ENCODE assay signal across 15 cellular contexts in genomic region chr11:5247479-5248192, GRCh38. TPM values are rescaled to one million over a fixed set of nuclear protein-coding genes. Genes with fewer than 3 reads are reported as not detected.
DNase-seq lines count a peak whose midpoint lies in the region; ATAC-seq, FAIRE-seq and TF ChIP-seq lines count a peak whose summit lies in the region.
"Had no signal": no experiment of that assay in that cellular context is flagged by ENCODE, and none has a peak within 500 bp of the region (broad histone marks: within the 10 kb centered on the region; RNA-seq: fewer than 3 reads in every experiment).

No MANE protein-coding gene starts in this region.

- H3K4me1 Mint-ChIP-seq in neural progenitor cell: peaks cover 6% of the 10 kb centered on the region
- H3K4me1 Mint-ChIP-seq: H9 had no signal

- no peaks in the 10 kb centered on the region for H3K36me3 Mint-ChIP-seq in neural progenitor cell

- no peak for FAIRE-seq in RCC 7860 (lab: Jason Lieb, UNC)
- FAIRE-seq: HepG2, HTR-8/SVneo had no signal

- H3K36me3 ChIP-seq in mammary epithelial cell (ENCODE audit: insufficient read depth, low read length) (no peaks in the 10 kb centered on the region), breast epithelium (no peaks in the 10 kb centered on the region), neural progenitor cell (no peaks in the 10 kb centered on the region)
- H3K36me3 ChIP-seq: BLaER1 had no signal

- CTCF ChIA-PET in mammary epithelial cell (lab: Charles Lee; ENCODE audit: low non-redundant PET): no interaction called here

- ATAC-seq in foreskin keratinocyte (peak; percentile 26), GM19463 (IDR thresholded peaks at IDR 0.05; ENCODE audit: unreplicated experiment) (no peak)
- ATAC-seq: HepG2 had no signal

- H3K4me3 Mint-ChIP-seq in neural progenitor cell: no peak overlapping the region
- H3K4me3 Mint-ChIP-seq: H9 had no signal

- TF ChIP-seq CTCF in mammary epithelial cell (conservative IDR thresholded peaks at IDR 0.05 in 1 of 2, IDR thresholded peaks at IDR 0.05 in 1 of 2; ENCODE audit: extremely low read depth in 1 of 2, insufficient read depth in 1 of 2, low read depth in 1 of 2, low read length in 2 of 2) (no peak), breast epithelium (IDR thresholded peaks at IDR 0.05) (no peak), foreskin keratinocyte (conservative IDR thresholded peaks at IDR 0.05) (no peak), neural progenitor cell (IDR thresholded peaks at IDR 0.05) (no peak)

- H3K79me2 ChIP-seq in mammary epithelial cell (ENCODE audit: insufficient read depth, low read length) (no peaks in the 10 kb centered on the region), neural progenitor cell (ENCODE audit: low read depth) (no peaks in the 10 kb centered on the region)

- no peak overlapping the region for H3K4me2 ChIP-seq in mammary epithelial cell (ENCODE audit: insufficient read depth, low read depth, low read length)
- H3K4me2 ChIP-seq in neural progenitor cell: no peak overlapping the region
- H3K4me2 ChIP-seq: BLaER1 had no signal

- H3K9me3 ChIP-seq in mammary epithelial cell (replicated peaks; ENCODE audit: insufficient read depth, low read length) (no peaks in the 10 kb centered on the region), breast epithelium (no peaks in the 10 kb centered on the region), neural progenitor cell (ENCODE audit: low read depth) (no peaks in the 10 kb centered on the region)
- H3K9me3 ChIP-seq: BLaER1 had no signal

- WGBS in mammary epithelial cell (ENCODE audit: low coverage, missing lambda C conversion rate): 90% methylated on average over 3 of the region's 3 CpGs

- BruUV-seq in mammary epithelial cell (replicated peaks; lab: Mats Ljungman, UMichigan): no TSS peak

- no peaks in the 10 kb centered on the region for H3K9me3 Mint-ChIP-seq in neural progenitor cell
- H3K9me3 Mint-ChIP-seq: H9 had no signal

- intact Hi-C loops in mammary epithelial cell (cut with micrococcal nuclease) (no loop called here), breast epithelium (cut with DNase I; ENCODE audit: low total_unique reads) (no loop called here)

- H2AFZ ChIP-seq in mammary epithelial cell (ENCODE audit: low read depth, low read length) (peak overlapping the region; percentile 37), neural progenitor cell (replicated peaks) (no peak overlapping the region)

- H3K27me3 Mint-ChIP-seq in neural progenitor cell (ENCODE audit: insufficient read depth, low read depth): no peaks in the 10 kb centered on the region

- no peaks in the 10 kb centered on the region for H4K20me1 ChIP-seq in mammary epithelial cell (ENCODE audit: insufficient read depth, low read length)
- no peaks in the 10 kb centered on the region for H4K20me1 ChIP-seq in neural progenitor cell (ENCODE audit: low read depth)
- H4K20me1 ChIP-seq: BLaER1 had no signal

- dilution Hi-C loops in mammary epithelial cell (cut with HindIII; ENCODE audit: low sequenced_read_pairs): no loop called here

- H3K9ac ChIP-seq in mammary epithelial cell (ENCODE audit: insufficient read depth, low read length) (no peak overlapping the region), neural progenitor cell (no peak overlapping the region)
- H3K9ac ChIP-seq: BLaER1 had no signal

- no peak for TF ChIP-seq POLR2A in breast epithelium (IDR thresholded peaks at IDR 0.05)

- DNase-seq in mammary epithelial cell (no peak), breast epithelium (ENCODE audit: low spot score in 2 of 2) (no peak), amniotic epithelial cell (ENCODE audit: low read depth) (peak; percentile 33), foreskin keratinocyte (no peak), neural progenitor cell (ENCODE audit: low spot score) (no peak), RCC 7860 (ENCODE audit: low spot score) (no peak)
- DNase-seq: 8988T, AML-193, DMS53, GOT3, H9 had no signal

- H3K4me1 ChIP-seq in mammary epithelial cell (ENCODE audit: insufficient read depth, low read length): no peaks in the 10 kb centered on the region
- H3K4me1 ChIP-seq in breast epithelium: no peaks in the 10 kb centered on the region
- H3K4me1 ChIP-seq in foreskin keratinocyte: no peaks in the 10 kb centered on the region
- no peaks in the 10 kb centered on the region for H3K4me1 ChIP-seq in neural progenitor cell
- H3K4me1 ChIP-seq: BLaER1 had no signal

- in situ Hi-C loops in mammary epithelial cell (cut with MboI; ENCODE audit: low sequenced_read_pairs in 2 of 2): no loop called here

- H3K27ac ChIP-seq in mammary epithelial cell (ENCODE audit: insufficient read depth, low read depth, low read length) (no peak overlapping the region), breast epithelium (no peak overlapping the region), foreskin keratinocyte (no peak overlapping the region), neural progenitor cell (no peak overlapping the region)
- H3K27ac ChIP-seq: BLaER1 had no signal

- H3K27ac Mint-ChIP-seq in neural progenitor cell: no peak overlapping the region

- no peak overlapping the region for H3K4me3 ChIP-seq in mammary epithelial cell (replicated peaks in 1 of 3; ENCODE audit: insufficient read depth in 1 of 3, low read depth in 2 of 3, low read length in 3 of 3)
- no peak overlapping the region for H3K4me3 ChIP-seq in breast epithelium
- H3K4me3 ChIP-seq in neural progenitor cell: no peak overlapping the region
- H3K4me3 ChIP-seq: BLaER1 had no signal

- no peaks in the 10 kb centered on the region for H3K27me3 ChIP-seq in mammary epithelial cell (ENCODE audit: insufficient read depth, low read length)
- no peaks in the 10 kb centered on the region for H3K27me3 ChIP-seq in breast epithelium
- no peaks in the 10 kb centered on the region for H3K27me3 ChIP-seq in foreskin keratinocyte
- no peaks in the 10 kb centered on the region for H3K27me3 ChIP-seq in neural progenitor cell
- H3K27me3 ChIP-seq: BLaER1 had no signal

- no peaks in the 10 kb centered on the region for H3F3A ChIP-seq in neural progenitor cell (ENCODE audit: low read depth)

RNA-seq across cellular contexts. Expression of gene HBG1, which starts 2.0 kb away (rescaled TPM):
- not detected for total RNA-seq in mammary epithelial cell
- not detected for polyA plus RNA-seq in mammary epithelial cell
- polyA minus RNA-seq in mammary epithelial cell: not detected
- total RNA-seq in breast epithelium: not detected
- total RNA-seq in foreskin keratinocyte: not detected in 2 replicates
- not detected in 2 replicates for polyA plus RNA-seq in foreskin keratinocyte
- not detected in 2 replicates for total RNA-seq in neural progenitor cell (ENCODE audit: low replicate concordance)
- total RNA-seq: H9, HepG2 had no signal
- polyA plus RNA-seq: HepG2 had no signal

RNA-seq across cellular contexts. Expression of gene HBG2, which starts 6.9 kb away (rescaled TPM):
- total RNA-seq in mammary epithelial cell: not detected
- not detected for polyA plus RNA-seq in mammary epithelial cell
- polyA minus RNA-seq in mammary epithelial cell: not detected
- total RNA-seq in breast epithelium: not detected
- not detected in 2 replicates for total RNA-seq in foreskin keratinocyte
- polyA plus RNA-seq in foreskin keratinocyte: not detected in 2 replicates
- total RNA-seq in neural progenitor cell (ENCODE audit: low replicate concordance): not detected in 2 replicates
- total RNA-seq: H9, HepG2 had no signal
- polyA plus RNA-seq: HepG2 had no signal

RNA-seq across cellular contexts. Expression of gene HBD, which starts 13.4 kb away (rescaled TPM):
- not detected for total RNA-seq in mammary epithelial cell
- not detected for polyA plus RNA-seq in mammary epithelial cell
- not detected for polyA minus RNA-seq in mammary epithelial cell
- total RNA-seq in breast epithelium: not detected
- not detected in 2 replicates for total RNA-seq in foreskin keratinocyte
- polyA plus RNA-seq in foreskin keratinocyte: not detected in 2 replicates
- not detected in 2 replicates for total RNA-seq in neural progenitor cell (ENCODE audit: low replicate concordance)
- total RNA-seq: H9, HepG2 had no signal
- polyA plus RNA-seq: HepG2 had no signal

RNA-seq across cellular contexts. Expression of gene HBB, which starts 20.8 kb away (rescaled TPM):
- total RNA-seq in mammary epithelial cell (not detected), breast epithelium (100 to 1,000 TPM in 2 of 3 donors, 10 to 100 TPM in 1; 71.8 to 334 (median 143) TPM), foreskin keratinocyte (not detected in 2 replicates), neural progenitor cell (ENCODE audit: low replicate concordance) (not detected in 2 replicates)
- polyA plus RNA-seq in mammary epithelial cell (not detected), foreskin keratinocyte (not detected in 2 replicates)
- polyA minus RNA-seq in mammary epithelial cell: not detected
- total RNA-seq: H9, HepG2 had no signal
- polyA plus RNA-seq: HepG2 had no signal

RNA-seq across cellular contexts. Expression of gene HBE1, which starts 22.1 kb away (rescaled TPM):
- total RNA-seq in mammary epithelial cell: not detected
- not detected for polyA plus RNA-seq in mammary epithelial cell
- not detected for polyA minus RNA-seq in mammary epithelial cell
- total RNA-seq in breast epithelium: not detected
- total RNA-seq in foreskin keratinocyte: not detected in 2 replicates
- polyA plus RNA-seq in foreskin keratinocyte: not detected in 2 replicates
- not detected in 2 replicates for total RNA-seq in neural progenitor cell (ENCODE audit: low replicate concordance)
- total RNA-seq: H9 had no signal
